31 cellular contexts compared by ENCODE assay signal in the genomic region with DNA sequence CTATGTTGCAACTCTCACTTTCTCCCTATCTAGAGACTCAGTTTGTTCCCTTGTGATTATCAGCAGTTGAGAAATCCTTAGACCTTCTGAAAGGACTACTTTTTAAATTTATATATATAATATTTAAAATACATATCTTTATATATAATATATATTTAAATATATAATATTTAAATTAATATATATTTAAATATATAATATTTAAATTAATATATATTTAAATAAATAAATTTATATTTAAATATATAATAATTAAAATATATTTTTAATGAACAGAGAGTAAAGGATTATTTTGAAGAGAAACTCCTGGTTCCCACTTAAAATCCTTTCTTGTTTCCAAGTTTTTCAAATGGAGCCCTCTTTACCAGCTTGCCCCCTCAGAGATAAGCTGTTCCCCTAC.
"Had no signal": no experiment of that assay in that cellular context is flagged by ENCODE, and none has a peak within 500 bp of the region (broad histone marks: within the 10 kb centered on the region; RNA-seq: fewer than 3 reads in every experiment).

No MANE protein-coding gene starts in this region.

- H3K9me3 Mint-ChIP-seq: activated B cell treated with CpG ODN at 0.5 μM for 24 hours; activated CD4-positive, alpha-beta T cell treated with anti-CD3 and anti-CD28 coated beads, Interleukin-2, amount 10 ng/mL, durations not matched to agents 24 days and 14 days; activated CD8-positive, alpha-beta T cell treated with anti-CD3 and anti-CD28 coated beads for 36 hours; activated naive CD4-positive, alpha-beta T cell treated with anti-CD3 and anti-CD28 coated beads for 36 hours; activated T-cell treated with anti-CD3 and anti-CD28 coated beads, Interleukin-2, amount 50 U/mL, for 24 hours; brain had no signal

- H3K4me1 Mint-ChIP-seq: activated B cell treated with CpG ODN at 0.5 μM for 24 hours; activated CD4-positive, alpha-beta T cell treated with anti-CD3 and anti-CD28 coated beads, Interleukin-2, amount 10 ng/mL, durations not matched to agents 24 days and 14 days had no signal

- ATAC-seq: activated CD8-positive, alpha-beta T cell treated with anti-CD3 and anti-CD28 coated beads for 36 hours; activated naive CD4-positive, alpha-beta T cell treated with anti-CD3 and anti-CD28 coated beads, Interleukin-2, amount 50 U/mL, for 72 hours; PC-3 had no signal

- H3K4me3 ChIP-seq: adrenal gland, MG63 had no signal

- H3K36me3 ChIP-seq: adrenal gland, MG63 had no signal

- H3K27ac Mint-ChIP-seq: activated B cell treated with CpG ODN at 0.5 μM for 24 hours; activated CD4-positive, alpha-beta T cell treated with anti-CD3 and anti-CD28 coated beads, Interleukin-2, amount 10 ng/mL, durations not matched to agents 24 days and 14 days; activated CD8-positive, alpha-beta T cell treated with anti-CD3 and anti-CD28 coated beads for 36 hours; activated naive CD4-positive, alpha-beta T cell treated with anti-CD3 and anti-CD28 coated beads for 36 hours; activated naive CD4-positive, alpha-beta T cell treated with anti-CD3 and anti-CD28 coated beads, Interleukin-2, amount 50 U/mL, for 72 hours; activated T-cell treated with anti-CD3 and anti-CD28 coated beads, Interleukin-2, amount 50 U/mL, for 24 hours; brain had no signal

- H3K4me1 ChIP-seq: adrenal gland had no signal

- H3K27me3 Mint-ChIP-seq: activated B cell treated with CpG ODN at 0.5 μM for 24 hours; activated CD4-positive, alpha-beta T cell treated with anti-CD3 and anti-CD28 coated beads, Interleukin-2, amount 10 ng/mL, durations not matched to agents 24 days and 14 days; activated CD8-positive, alpha-beta T cell treated with anti-CD3 and anti-CD28 coated beads for 36 hours; activated T-cell treated with anti-CD3 and anti-CD28 coated beads, Interleukin-2, amount 50 U/mL, for 24 hours; brain had no signal

- H3K36me3 Mint-ChIP-seq: activated naive CD4-positive, alpha-beta T cell treated with anti-CD3 and anti-CD28 coated beads, Interleukin-2, amount 50 U/mL, for 72 hours; brain had no signal

- DNase-seq: activated B cell treated with CpG ODN at 0.5 μM for 24 hours; activated CD4-positive, alpha-beta T cell treated with anti-CD3 and anti-CD28 coated beads, Interleukin-2, amount 10 ng/mL, durations not matched to agents 24 days and 14 days; activated CD4-positive, alpha-beta T cell treated with anti-CD3 and anti-CD28 coated beads, Interleukin-2, amount 50 U/mL, for 4 hours; activated CD4-positive, CD25-positive, alpha-beta regulatory T cell treated with anti-CD3 and anti-CD28 coated beads, Interleukin-2, amount 50 U/mL, for 72 hours; activated CD8-positive, alpha-beta T cell treated with anti-CD3 and anti-CD28 coated beads for 36 hours; activated gamma-delta T cell treated with Interleukin-2 at 50 U/mL for 16 hours; activated naive CD4-positive, alpha-beta T cell treated with anti-CD3 and anti-CD28 coated beads for 36 hours; activated T-cell treated with anti-CD3 and anti-CD28 coated beads, Interleukin-2, amount 50 U/mL, for 24 hours; adrenal gland; anterior cingulate cortex; caudate nucleus; cerebellar nuclear complex; KG1; MG63; NCI-H1048; NCI-H1105 treated with DMSO at 0.1 percent for 48 hours; NCI-H1436; NCI-H1694; NCI-H1930; NCI-H345; NCI-H524 treated with DMSO at 0.1 percent for 48 hours; NK-92 treated with Interleukin-12 subunit alpha and Interleukin-12 subunit beta, amount 100 ng/mL, for 24 hours; PC-3; Right ventricle myocardium superior; SW 1271; T-helper 1 cell; T-helper 2 cell; T1000 had no signal

- H3K27ac ChIP-seq: adrenal gland had no signal

- H3K4me3 Mint-ChIP-seq: activated B cell treated with CpG ODN at 0.5 μM for 24 hours; activated CD4-positive, alpha-beta T cell treated with anti-CD3 and anti-CD28 coated beads, Interleukin-2, amount 10 ng/mL, durations not matched to agents 24 days and 14 days; activated CD8-positive, alpha-beta T cell treated with anti-CD3 and anti-CD28 coated beads for 36 hours; activated naive CD4-positive, alpha-beta T cell treated with anti-CD3 and anti-CD28 coated beads for 36 hours; activated T-cell treated with anti-CD3 and anti-CD28 coated beads, Interleukin-2, amount 50 U/mL, for 24 hours; brain had no signal

- H3K27me3 ChIP-seq: adrenal gland, MG63 had no signal

- FAIRE-seq: bronchial epithelial cell had no signal

- H3K9me3 ChIP-seq: adrenal gland, MG63 had no signal
